In the genomic region with DNA sequence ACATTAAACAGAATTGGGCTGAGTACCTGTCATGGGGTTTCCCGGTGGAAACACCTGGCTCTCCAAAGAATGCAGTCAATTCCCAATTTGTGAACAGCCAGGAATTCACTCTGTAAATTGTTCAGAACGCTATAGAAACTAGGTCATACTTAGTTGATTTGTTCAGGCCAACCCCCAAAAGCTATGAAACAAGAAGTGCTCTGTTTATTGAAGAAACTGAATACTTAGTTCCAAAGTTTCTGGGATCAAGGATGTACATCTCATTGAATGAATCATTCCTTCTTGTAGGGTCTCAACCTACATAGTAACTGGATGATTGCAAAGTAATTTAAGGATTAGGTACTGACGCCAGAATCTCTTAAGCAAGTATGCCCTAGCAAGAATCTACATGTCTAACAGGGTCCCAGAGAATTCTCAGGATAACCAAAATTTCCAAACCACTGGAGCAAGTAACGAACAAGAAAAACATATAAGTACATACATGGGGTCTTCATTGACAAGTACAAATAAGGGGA, we compare ENCODE assay signal across 11 cellular contexts. TPM values are rescaled to one million over a fixed set of nuclear protein-coding genes. Genes with fewer than 3 reads are reported as not detected.
DNase-seq lines count a peak whose midpoint lies in the region; ATAC-seq, FAIRE-seq and TF ChIP-seq lines count a peak whose summit lies in the region.
"Had no signal": no experiment of that assay in that cellular context is flagged by ENCODE, and none has a peak within 500 bp of the region (broad histone marks: within the 10 kb centered on the region; RNA-seq: fewer than 3 reads in every experiment).

No MANE protein-coding gene starts in this region.

- BruUV-seq in MCF 10A (replicated peaks; lab: Mats Ljungman, UMichigan): TSS peak; percentile 58

- H3K9me3 ChIP-seq in HUES6 (ENCODE audit: control insufficient read depth, insufficient read depth, low read depth, low read length) (peaks cover 12% of the 10 kb centered on the region; the same call in 1 of the 2 replicates), kidney (ENCODE audit: control insufficient read depth in 1 of 2, low read length in 2 of 2) (no peaks in the 10 kb centered on the region)

- H3K4me1 Mint-ChIP-seq in MCF 10A (ENCODE audit: insufficient read depth, unreplicated experiment): peaks cover 10% of the 10 kb centered on the region
- no peaks in the 10 kb centered on the region for H3K4me1 Mint-ChIP-seq in activated T-helper 17 cell treated with anti-CD3 and anti-CD28 coated beads, Interleukin-2, amount 50 U/mL, for 72 hours

- peak; percentile 37 for DNase-seq in MCF 10A (ENCODE audit: unreplicated experiment)
- no peak for DNase-seq in kidney
- DNase-seq in AG08395 (ENCODE audit: low spot score): no peak
- DNase-seq: activated T-cell treated with anti-CD3 and anti-CD28 coated beads for 4 hours had no signal

- no peak for ATAC-seq in HG02642 (IDR thresholded peaks at IDR 0.05; ENCODE audit: poor library complexity, unreplicated experiment)
- ATAC-seq in activated T-helper 17 cell treated with anti-CD3 and anti-CD28 coated beads, Interleukin-2, amount 50 U/mL, for 72 hours (replicated peaks): no peak
- ATAC-seq in HG03342 (IDR thresholded peaks at IDR 0.05; ENCODE audit: unreplicated experiment): no peak

- peak overlapping the region; percentile 83 for H3K4me3 Mint-ChIP-seq in MCF 10A (ENCODE audit: unreplicated experiment)
- H3K4me3 Mint-ChIP-seq in activated T-helper 17 cell treated with anti-CD3 and anti-CD28 coated beads, Interleukin-2, amount 50 U/mL, for 72 hours: no peak overlapping the region

- H3K27me3 Mint-ChIP-seq in MCF 10A (ENCODE audit: insufficient read depth, unreplicated experiment): no peaks in the 10 kb centered on the region
- peaks cover 10% of the 10 kb centered on the region for H3K27me3 Mint-ChIP-seq in activated T-helper 17 cell treated with anti-CD3 and anti-CD28 coated beads, Interleukin-2, amount 50 U/mL, for 72 hours

- no peaks in the 10 kb centered on the region for H3K27me3 ChIP-seq in HUES6 (ENCODE audit: control insufficient read depth, insufficient read depth, low read length)

- no peak for TF ChIP-seq CTCF in MCF 10A (IDR thresholded peaks at IDR 0.05; ENCODE audit: unreplicated experiment)
- TF ChIP-seq CTCF in kidney (IDR thresholded peaks at IDR 0.05; ENCODE audit: borderline replicate concordance, extremely low read depth, insufficient read depth): no peak

- CTCF ChIA-PET in MCF 10A (lab: Yijun Ruan, JAX): interaction anchor here (1.2 to 1.3 kb wide), 2 partner anchors 15 to 647 kb away, joined by 3 to 6 read pairs; no protein-coding TSS in a partner anchor

- POLR2A ChIA-PET in MCF 10A (lab: Yijun Ruan, JAX): interaction anchor here (0.8 to 1.5 kb wide), 6 partner anchors 9 to 329 kb away, joined by 3 to 5 read pairs (median 4); no protein-coding TSS in a partner anchor

- H3K4me1 ChIP-seq in HUES6 (ENCODE audit: control insufficient read depth, insufficient read depth, low read length) (peaks cover 13% of the 10 kb centered on the region), kidney (ENCODE audit: control insufficient read depth in 1 of 2, insufficient read depth in 1 of 2, low read depth in 1 of 2, low read length in 2 of 2) (no peaks in the 10 kb centered on the region)

- no peak overlapping the region for H3K27ac ChIP-seq in HUES6 (ENCODE audit: low read depth, low read length)
- H3K27ac ChIP-seq in kidney (ENCODE audit: low read depth in 2 of 2, low read length in 2 of 2): peak overlapping the region; percentile 98
- peak overlapping the region; percentile 85 for H3K27ac ChIP-seq in temporal lobe (ENCODE audit: low read depth, low read length)

- H3K4me3 ChIP-seq in HUES6 (ENCODE audit: low read depth, low read length) (peak overlapping the region; percentile 58), kidney (ENCODE audit: low read length in 2 of 2) (peak overlapping the region; percentile 56 to 70)

- no peaks in the 10 kb centered on the region for H3K36me3 Mint-ChIP-seq in MCF 10A (ENCODE audit: insufficient read depth, unreplicated experiment)
- no peaks in the 10 kb centered on the region for H3K36me3 Mint-ChIP-seq in activated T-helper 17 cell treated with anti-CD3 and anti-CD28 coated beads, Interleukin-2, amount 50 U/mL, for 72 hours (ENCODE audit: low read depth)
- H3K36me3 Mint-ChIP-seq: stimulated activated naive B cell treated with anti-CD40 and anti-IgM and Interleukin-4, amounts not matched to agents 10 μg/mL and 1 μg/mL and 100 μg/mL, for 72 hours had no signal

- intact Hi-C loops in MCF 10A (cut with micrococcal nuclease) (loop anchor here (5.0 to 10.0 kb wide), 2 partner anchors 38 to 1854 kb away; a partner anchor contains a TSS), kidney (cut with DNase I) (no loop called here)

- no peak for FAIRE-seq in kidney (lab: Jason Lieb, UNC)

- no peak overlapping the region for H3K27ac Mint-ChIP-seq in MCF 10A (ENCODE audit: low read depth, unreplicated experiment)
- no peak overlapping the region for H3K27ac Mint-ChIP-seq in activated T-helper 17 cell treated with anti-CD3 and anti-CD28 coated beads, Interleukin-2, amount 50 U/mL, for 72 hours
- H3K27ac Mint-ChIP-seq: stimulated activated naive B cell treated with anti-CD40 and anti-IgM and Interleukin-4, amounts not matched to agents 10 μg/mL and 1 μg/mL and 100 μg/mL, for 72 hours had no signal

- H3K9ac ChIP-seq in HUES6 (ENCODE audit: low read length) (no peak overlapping the region), kidney (ENCODE audit: low read length in 2 of 2) (peak overlapping the region; percentile 69 to 79)

- no peaks in the 10 kb centered on the region for H3K9me3 Mint-ChIP-seq in MCF 10A (ENCODE audit: unreplicated experiment)
- H3K9me3 Mint-ChIP-seq in activated T-helper 17 cell treated with anti-CD3 and anti-CD28 coated beads, Interleukin-2, amount 50 U/mL, for 72 hours: peaks cover 21% of the 10 kb centered on the region

- no peaks in the 10 kb centered on the region for H3K36me3 ChIP-seq in HUES6 (ENCODE audit: control insufficient read depth, insufficient read depth, low read length)
- H3K36me3 ChIP-seq in kidney (ENCODE audit: control insufficient read depth in 1 of 2, insufficient read depth in 2 of 2, low read length in 2 of 2): no peaks in the 10 kb centered on the region

RNA-seq across cellular contexts. Expression of a gene that starts 0.7 kb away (rescaled TPM):
- total RNA-seq in MCF 10A (2022): 10.3 and 12.4 TPM in 2 replicates
- 17.6 TPM for total RNA-seq in kidney
- 16.7 TPM for polyA plus RNA-seq in kidney (ENCODE audit: insufficient read depth, low read depth, low replicate concordance)
- 10.1 TPM for total RNA-seq in temporal lobe
- not detected for total RNA-seq in activated T-helper 17 cell treated with anti-CD3 and anti-CD28 coated beads, Interleukin-2, amount 50 U/mL, for 72 hours
- total RNA-seq: osteocyte had no signal

Comparison
In these comparisons a context has a peak if more than half of its experiments do, and no peak if none do; other contexts are left out.
1. RNA of a gene that starts 0.7 kb away (total RNA-seq): 17.6 TPM in kidney (single experiment), 10.3 to 12.4 TPM in MCF 10A and 10.1 TPM in temporal lobe (single experiment); not detected in activated T-helper 17 cell treated with anti-CD3 and anti-CD28 coated beads, Interleukin-2, amount 50 U/mL, for 72 hours; every median in the first group is over 10 times any median in the second.